Comparison of ENCODE assay signal across 9 cellular contexts in genomic region chr14:101791919-101792572, GRCh38. TPM values are rescaled to one million over a fixed set of nuclear protein-coding genes. Genes with fewer than 3 reads are reported as not detected.
A peak's percentile ranks its signal among the peaks of the same experiment; 100 is the strongest.
DNase-seq lines count a peak whose midpoint lies in the region; ATAC-seq and TF ChIP-seq lines count a peak whose summit lies in the region.
"Had no signal": no experiment of that assay in that cellular context is flagged by ENCODE, and none has a peak within 500 bp of the region (broad histone marks: within the 10 kb centered on the region; RNA-seq: fewer than 3 reads in every experiment).

No MANE protein-coding gene starts in this region.

- H2AK9ac ChIP-seq in IMR-90 (replicated peaks; ENCODE audit: low read depth, low read length, poor library complexity) = no peak overlapping the region

- H3K27ac ChIP-seq in IMR-90 (ENCODE audit: insufficient read depth, low read length) (no peak overlapping the region), urinary bladder (ENCODE audit: low read depth) (peak overlapping the region; percentile 16)

- H3K23ac ChIP-seq in IMR-90 (ENCODE audit: low read depth, low read length) = no peak overlapping the region

- no peak for TF ChIP-seq CTCF in AG09319 (IDR thresholded peaks at IDR 0.05; ENCODE audit: low read depth, low read length)
- no peak for TF ChIP-seq CTCF in IMR-90 (conservative IDR thresholded peaks at IDR 0.05; ENCODE audit: low read depth, low read length)

- DNase-seq in AG09319 (ENCODE audit: extremely low read depth, low read depth) (peak; percentile 16), IMR-90 (peak; percentile 78), kidney glomerular epithelial cell (lab: John Stamatoyannopoulos, UW) (peak; percentile 53), NK-92 (lab: John Stamatoyannopoulos, UW; ENCODE audit: unreplicated experiment) (no peak)
- DNase-seq in activated naive CD8-positive, alpha-beta T cell treated with anti-CD3 and anti-CD28 coated beads, Interleukin-2, amount 10 ng/mL, durations not matched to agents 7 days and 5 days = no peak

- H3K27ac Mint-ChIP-seq in activated naive CD8-positive, alpha-beta T cell treated with anti-CD3 and anti-CD28 coated beads, Interleukin-2, amount 10 ng/mL, durations not matched to agents 7 days and 5 days = peak overlapping the region; percentile 84

- H3K4me1 Mint-ChIP-seq in activated naive CD8-positive, alpha-beta T cell treated with anti-CD3 and anti-CD28 coated beads, Interleukin-2, amount 10 ng/mL, durations not matched to agents 7 days and 5 days = peaks cover 13% of the 10 kb centered on the region

- no peak overlapping the region for H2BK120ac ChIP-seq in IMR-90 (ENCODE audit: low read depth, low read length)

- H3K36me3 ChIP-seq in IMR-90 (ENCODE audit: control insufficient read depth, insufficient read depth, low read length) (no peaks in the 10 kb centered on the region), urinary bladder (ENCODE audit: insufficient read depth) (no peaks in the 10 kb centered on the region)

- no peak overlapping the region for H2BK20ac ChIP-seq in IMR-90 (ENCODE audit: low read depth, low read length)

- no peaks in the 10 kb centered on the region for H3K27me3 Mint-ChIP-seq in activated naive CD8-positive, alpha-beta T cell treated with anti-CD3 and anti-CD28 coated beads, Interleukin-2, amount 10 ng/mL, durations not matched to agents 7 days and 5 days

- WGBS in IMR-90 (ENCODE audit: extremely low coverage in 2 of 2, insufficient read length in 1 of 2), 2 experiments = no CpG with 5 or more reads among the region's 5 CpGs
- WGBS in urinary bladder = 28% methylated on average over 5 of the region's 5 CpGs

- H3K27me3 ChIP-seq in IMR-90 (ENCODE audit: control insufficient read depth, insufficient read depth, low read length) = no peaks in the 10 kb centered on the region

- H3K56ac ChIP-seq in IMR-90 (ENCODE audit: extremely low read depth, insufficient read depth, low read length) = no peak overlapping the region; the same call in 1 of the 2 replicates

- H3K4me1 ChIP-seq in IMR-90 (ENCODE audit: control insufficient read depth, insufficient read depth, low read length) (no peaks in the 10 kb centered on the region), urinary bladder (ENCODE audit: insufficient read depth) (no peaks in the 10 kb centered on the region)

- POLR2A ChIA-PET in IMR-90 (lab: Charles Lee; ENCODE audit: unreplicated experiment) = no interaction called here
- POLR2A ChIA-PET in activated naive CD8-positive, alpha-beta T cell treated with anti-CD3 and anti-CD28 coated beads, Interleukin-2, amount 10 ng/mL, durations not matched to agents 7 days and 5 days (lab: Charles Lee) = interaction anchor here (0.5 to 3.7 kb wide), 7 partner anchors 8 to 46 kb away, joined by 3 to 22 read pairs (median 3); no protein-coding TSS in a partner anchor

- H3K36me3 Mint-ChIP-seq in activated naive CD8-positive, alpha-beta T cell treated with anti-CD3 and anti-CD28 coated beads, Interleukin-2, amount 10 ng/mL, durations not matched to agents 7 days and 5 days = peaks cover 12% of the 10 kb centered on the region

- no peak overlapping the region; a peak in 1 of 4 replicates for H4K8ac ChIP-seq in IMR-90 (ENCODE audit: low read depth in 2 of 2, low read length in 2 of 2)

- no peaks in the 10 kb centered on the region for H3K9me3 ChIP-seq in IMR-90 (ENCODE audit: control insufficient read depth, insufficient read depth, low read length)

- peak overlapping the region; percentile 68 for H3K4me3 Mint-ChIP-seq in activated naive CD8-positive, alpha-beta T cell treated with anti-CD3 and anti-CD28 coated beads, Interleukin-2, amount 10 ng/mL, durations not matched to agents 7 days and 5 days

- peaks cover 3% of the 10 kb centered on the region; the same call in 1 of the 2 replicates for H3K9me1 ChIP-seq in IMR-90 (ENCODE audit: insufficient read depth, low read length)

- H3K4me3 ChIP-seq in IMR-90 (ENCODE audit: insufficient read depth, low read depth, low read length) (peak overlapping the region; percentile 37; the same call in 1 of the 2 replicates), urinary bladder (ENCODE audit: low read depth, low read length) (no peak overlapping the region)

- in situ Hi-C loops in IMR-90 (cut with MboI; ENCODE audit: low sequenced_read_pairs) = no loop called here

- no peak overlapping the region for H3K14ac ChIP-seq in IMR-90 (replicated peaks; ENCODE audit: low read depth, low read length)

- H2BK15ac ChIP-seq in IMR-90 (ENCODE audit: low read depth, low read length) = no peak overlapping the region

- H2AFZ ChIP-seq in IMR-90 (replicated peaks; ENCODE audit: low read length, poor library complexity) = no peak overlapping the region

- TF ChIP-seq RAD21 in IMR-90 (IDR thresholded peaks at IDR 0.05; ENCODE audit: low read length) = no peak

- peak; percentile 82 for ATAC-seq in IMR-90 (ENCODE audit: low read depth)
- peak; percentile 79 for ATAC-seq in activated naive CD8-positive, alpha-beta T cell treated with anti-CD3 and anti-CD28 coated beads, Interleukin-2, amount 10 ng/mL, durations not matched to agents 7 days and 5 days (ENCODE audit: low read depth)
- ATAC-seq in HG03342 (IDR thresholded peaks at IDR 0.05; ENCODE audit: unreplicated experiment) = no peak
- no peak for ATAC-seq in GM18511 (IDR thresholded peaks at IDR 0.05; ENCODE audit: unreplicated experiment)
- ATAC-seq: HCT116 had no signal

- H3K4me2 ChIP-seq in IMR-90 (ENCODE audit: low read depth, low read length) = peak overlapping the region; percentile 92

- H3K4ac ChIP-seq in IMR-90 (ENCODE audit: low read depth, low read length) = no peak overlapping the region

- H3K79me1 ChIP-seq in IMR-90 (ENCODE audit: low read depth in 1 of 2, low read length in 2 of 2) = peaks cover 0 to under 1% of the 10 kb centered on the region in 2 experiments; a peak in 1 of 4 replicates

- peaks cover 3% of the 10 kb centered on the region for H3K9me3 Mint-ChIP-seq in activated naive CD8-positive, alpha-beta T cell treated with anti-CD3 and anti-CD28 coated beads, Interleukin-2, amount 10 ng/mL, durations not matched to agents 7 days and 5 days

- no peaks in the 10 kb centered on the region for H4K20me1 ChIP-seq in IMR-90 (ENCODE audit: insufficient read depth, low read length)

- H2BK5ac ChIP-seq in IMR-90 (ENCODE audit: low read depth, low read length, poor library complexity, severe bottlenecking) = no peak overlapping the region

- no peak for TF ChIP-seq POLR2A in IMR-90 (IDR thresholded peaks at IDR 0.05; ENCODE audit: low read depth, low read length)

- no peak overlapping the region for H2AK5ac ChIP-seq in IMR-90 (ENCODE audit: low read depth, low read length)

- CTCF ChIA-PET in IMR-90 (lab: Yijun Ruan, JAX) = interaction anchor here (1.1 kb wide), 1 partner anchor 13 kb away, joined by 4 read pairs; no protein-coding TSS in a partner anchor

- no TSS peak for BruUV-seq in IMR-90 (replicated peaks; lab: Mats Ljungman, UMichigan)

- no peak overlapping the region for H4K91ac ChIP-seq in IMR-90 (ENCODE audit: insufficient read depth, low read depth, low read length)

- dilution Hi-C loops in IMR-90 (cut with HindIII; ENCODE audit: low sequenced_read_pairs, unreplicated experiment) = no loop called here

- no peak overlapping the region for H4K5ac ChIP-seq in IMR-90 (ENCODE audit: low read depth, low read length)

- H3K18ac ChIP-seq in IMR-90 (ENCODE audit: low read depth, low read length) = no peak overlapping the region

- intact Hi-C loops in IMR-90 (cut with micrococcal nuclease) = no loop called here

- peak overlapping the region; percentile 1; the same call in 1 of the 2 replicates for H3K9ac ChIP-seq in IMR-90 (ENCODE audit: low read depth, low read length)

TF ChIP-seq in IMR-90, 13 proteins besides CTCF, POLR2A, EP300 and RAD21:
- peak; percentile 70; the same call in 1 of the 2 replicates for TF ChIP-seq MXI1 (IDR thresholded peaks at IDR 0.05; ENCODE audit: borderline replicate concordance, low read depth, low read length)
- TF ChIP-seq MAZ (IDR thresholded peaks at IDR 0.05; ENCODE audit: borderline replicate concordance, low read depth, low read length) = no peak

RNA-seq across cellular contexts. Expression of gene PPP2R5C, which starts 30.5 kb away (rescaled TPM):
- total RNA-seq in IMR-90 (2012; rRNA removed) (78.7 and 107 TPM in 2 replicates), urinary bladder (118 TPM)
- polyA plus RNA-seq in IMR-90 (2012; rRNA removed) (56.7 and 65.9 TPM in 2 replicates), urinary bladder (85.4 TPM)
- 15.8 and 38.8 TPM in 2 replicates for polyA plus RNA-seq in IMR-90 (2012; cell fraction: cytosol; rRNA removed)
- 29.0 and 68.7 TPM in 2 replicates for polyA plus RNA-seq in IMR-90 (2012; cell fraction: nucleus; rRNA removed; ENCODE audit: low replicate concordance)
- 100 to 1,000 TPM; 369 to 382 TPM for total RNA-seq in activated naive CD8-positive, alpha-beta T cell treated with anti-CD3 and anti-CD28 coated beads, Interleukin-2, amount 10 ng/mL, durations not matched to agents 7 days and 5 days

Comparison
In these comparisons a context has a peak if more than half of its experiments do, and no peak if none do; other contexts are left out.
1. DNase-seq: peak in AG09319 (single experiment), IMR-90 (single experiment) and kidney glomerular epithelial cell (single experiment); none in activated naive CD8-positive, alpha-beta T cell treated with anti-CD3 and anti-CD28 coated beads, Interleukin-2, amount 10 ng/mL, durations not matched to agents 7 days and 5 days (single experiment) and NK-92 (single experiment).
2. ATAC-seq: peak in IMR-90 (single experiment) and activated naive CD8-positive, alpha-beta T cell treated with anti-CD3 and anti-CD28 coated beads, Interleukin-2, amount 10 ng/mL, durations not matched to agents 7 days and 5 days (single experiment); none in HG03342 (single experiment) and GM18511 (single experiment).